Comparison of ENCODE assay signal across 8 cellular contexts in the genomic region with DNA sequence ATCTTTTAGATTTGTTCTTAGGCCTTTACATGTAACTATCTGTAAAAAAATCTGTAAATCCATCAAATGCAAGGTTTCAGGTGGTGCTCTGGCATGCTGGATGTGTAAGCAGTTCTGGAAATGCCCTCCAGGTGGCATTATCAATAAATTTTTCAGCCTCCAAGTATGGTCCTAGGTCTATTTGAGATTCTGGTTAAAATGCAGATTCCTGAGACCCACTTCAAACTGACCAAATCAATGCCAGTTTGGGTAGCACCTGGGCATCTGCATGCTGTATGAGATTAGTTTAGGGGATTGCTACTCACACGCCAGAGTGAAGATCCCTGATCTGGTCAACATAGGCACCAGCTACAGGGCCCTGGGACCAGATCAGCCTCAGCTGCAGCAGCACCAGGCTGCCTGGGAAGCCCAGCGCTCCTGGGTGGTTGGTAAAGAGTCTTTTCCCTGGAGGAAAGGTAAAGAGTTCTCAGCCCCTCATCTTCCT.
DNase-seq lines count a peak whose midpoint lies in the region; ATAC-seq and TF ChIP-seq lines count a peak whose summit lies in the region.

No MANE protein-coding gene starts in this region.

- H3K9me3 ChIP-seq in left lung (no peaks in the 10 kb centered on the region), upper lobe of right lung (no peaks in the 10 kb centered on the region)

- H3K27ac Mint-ChIP-seq in central memory CD8-positive, alpha-beta T cell (ENCODE audit: low read depth) = no peak overlapping the region

- TF ChIP-seq CTCF in left lung (IDR thresholded peaks at IDR 0.05) (peak; percentile 36 to 63), upper lobe of right lung (IDR thresholded peaks at IDR 0.05) (peak; percentile 61)

- H3K4me3 ChIP-seq in left lung = no peak overlapping the region
- no peak overlapping the region for H3K4me3 ChIP-seq in upper lobe of right lung

- H3K9me3 Mint-ChIP-seq in central memory CD8-positive, alpha-beta T cell = no peaks in the 10 kb centered on the region

- H3K36me3 Mint-ChIP-seq in central memory CD8-positive, alpha-beta T cell (ENCODE audit: insufficient read depth) = no peaks in the 10 kb centered on the region

- DNase-seq in NCI-H2081 (lab: John Stamatoyannopoulos, UW) = peak; percentile 2 to 44
- no peak for DNase-seq in NCI-H2081 treated with DMSO at 0.1 percent for 48 hours (lab: John Stamatoyannopoulos, UW)
- DNase-seq in NCI-H82 (lab: John Stamatoyannopoulos, UW) = peak; percentile 71
- no peak for DNase-seq in central memory CD8-positive, alpha-beta T cell (ENCODE audit: low spot score in 2 of 2)
- no peak for DNase-seq in left lung
- DNase-seq in upper lobe of right lung = no peak

- no peak overlapping the region for H3K4me3 Mint-ChIP-seq in central memory CD8-positive, alpha-beta T cell

- no peak overlapping the region for H3K27ac ChIP-seq in left lung
- H3K27ac ChIP-seq in upper lobe of right lung = no peak overlapping the region

- H3K36me3 ChIP-seq in left lung (no peaks in the 10 kb centered on the region), upper lobe of right lung (no peaks in the 10 kb centered on the region)

- H3K27me3 Mint-ChIP-seq in central memory CD8-positive, alpha-beta T cell = peaks cover 12% of the 10 kb centered on the region

- intact Hi-C loops in left lung (cut with DNase I) = no loop called here
- intact Hi-C loops in upper lobe of right lung (cut with DNase I) = no loop called here

- ATAC-seq in GM19395 (IDR thresholded peaks at IDR 0.05; ENCODE audit: unreplicated experiment) (peak; percentile 83), HG03342 (IDR thresholded peaks at IDR 0.05; ENCODE audit: unreplicated experiment) (peak; percentile 77), left lung (peak; percentile 80), upper lobe of right lung (peak; percentile 76)
- peak; percentile 58 for ATAC-seq in central memory CD8-positive, alpha-beta T cell (replicated peaks; ENCODE audit: extremely low read depth, poor library complexity, severe bottlenecking)

- H3K4me1 ChIP-seq in left lung (peaks cover 0 to 27% of the 10 kb centered on the region in 2 donors), upper lobe of right lung (peaks cover 12% of the 10 kb centered on the region)

- H3K27me3 ChIP-seq in left lung (no peaks in the 10 kb centered on the region), upper lobe of right lung (no peaks in the 10 kb centered on the region)

- H3K4me1 Mint-ChIP-seq in central memory CD8-positive, alpha-beta T cell = no peaks in the 10 kb centered on the region

Comparison
In these comparisons a context has a peak if more than half of its experiments do, and no peak if none do; other contexts are left out.
1. DNase-seq: peak in NCI-H2081 (2 of 2) and NCI-H82 (single experiment); none in NCI-H2081 treated with DMSO at 0.1 percent for 48 hours (single experiment), central memory CD8-positive, alpha-beta T cell (0 of 2), left lung (0 of 2) and upper lobe of right lung (single experiment).
2. Peak in every context shown above with its lines, with median percentiles within 50 percentile points of each other: ATAC-seq.